ENCODE assay signal across 8 cellular contexts in genomic region chr1:18949689-18950414, GRCh38. TPM values are rescaled to one million over a fixed set of nuclear protein-coding genes. Genes with fewer than 3 reads are reported as not detected.
DNase-seq lines count a peak whose midpoint lies in the region; ATAC-seq and TF ChIP-seq lines count a peak whose summit lies in the region.

No MANE protein-coding gene starts in this region.

- peak overlapping the region; percentile 100 for H3K27ac Mint-ChIP-seq in activated T-helper 17 cell treated with anti-CD3 and anti-CD28 coated beads, Interleukin-2, amount 50 U/mL, for 72 hours
- peak overlapping the region; percentile 97 for H3K27ac Mint-ChIP-seq in osteocyte (ENCODE audit: unreplicated experiment)

- no peak for ATAC-seq in activated T-helper 17 cell treated with anti-CD3 and anti-CD28 coated beads, Interleukin-2, amount 50 U/mL, for 72 hours (replicated peaks)
- no peak for ATAC-seq in HG02973 (IDR thresholded peaks at IDR 0.05; ENCODE audit: unreplicated experiment)

- CTCF ChIA-PET in HEK293T (lab: Yijun Ruan, JAX), result interaction anchor here (0.6 kb wide), 2 partner anchors 42 to 62 kb away, joined by 3 to 5 read pairs; no protein-coding TSS in a partner anchor

- DNase-seq in activated effector memory CD4-positive, alpha-beta T cell treated with anti-CD3 and anti-CD28 coated beads, Interleukin-2, amount 50 U/mL, for 16 hours, result peak; percentile 73
- DNase-seq in activated effector memory CD4-positive, alpha-beta T cell treated with Interleukin-2 at 50 U/mL for 16 hours, result no peak
- DNase-seq in globus pallidus (ENCODE audit: low spot score), result peak; percentile 84
- no peak for DNase-seq in osteocyte (ENCODE audit: extremely low spot score, unreplicated experiment)
- no peak for DNase-seq in HEK293T (ENCODE audit: extremely low spot score)
- no peak for DNase-seq in NCI-H1417 treated with DMSO at 0.1 percent for 48 hours (lab: John Stamatoyannopoulos, UW)

- H3K27me3 Mint-ChIP-seq in activated T-helper 17 cell treated with anti-CD3 and anti-CD28 coated beads, Interleukin-2, amount 50 U/mL, for 72 hours, result no peaks in the 10 kb centered on the region
- no peaks in the 10 kb centered on the region for H3K27me3 Mint-ChIP-seq in osteocyte (ENCODE audit: unreplicated experiment)

- POLR2A ChIA-PET in HEK293T (lab: Yijun Ruan, JAX), result interaction anchor here (0.6 to 1.5 kb wide), 2 partner anchors 28 to 129 kb away, joined by 3 to 5 read pairs; no protein-coding TSS in a partner anchor

- H3K4me1 Mint-ChIP-seq in activated T-helper 17 cell treated with anti-CD3 and anti-CD28 coated beads, Interleukin-2, amount 50 U/mL, for 72 hours, result peaks cover 62% of the 10 kb centered on the region
- H3K4me1 Mint-ChIP-seq in osteocyte (ENCODE audit: unreplicated experiment), result peaks cover 80% of the 10 kb centered on the region

- TF ChIP-seq CTCF in osteocyte (IDR thresholded peaks at IDR 0.05), result peak; percentile 41

- H3K36me3 Mint-ChIP-seq in activated T-helper 17 cell treated with anti-CD3 and anti-CD28 coated beads, Interleukin-2, amount 50 U/mL, for 72 hours (ENCODE audit: low read depth), result peaks cover 74% of the 10 kb centered on the region
- no peaks in the 10 kb centered on the region for H3K36me3 Mint-ChIP-seq in osteocyte (ENCODE audit: unreplicated experiment)

- peak overlapping the region; percentile 98 for H3K4me3 Mint-ChIP-seq in activated T-helper 17 cell treated with anti-CD3 and anti-CD28 coated beads, Interleukin-2, amount 50 U/mL, for 72 hours
- peak overlapping the region; percentile 67 for H3K4me3 Mint-ChIP-seq in osteocyte (ENCODE audit: unreplicated experiment)

- H3K9me3 Mint-ChIP-seq in activated T-helper 17 cell treated with anti-CD3 and anti-CD28 coated beads, Interleukin-2, amount 50 U/mL, for 72 hours, result no peaks in the 10 kb centered on the region
- H3K9me3 Mint-ChIP-seq in osteocyte (ENCODE audit: unreplicated experiment), result no peaks in the 10 kb centered on the region

TF ChIP-seq in HEK293T, 16 proteins besides CTCF, POLR2A, EP300 and RAD21:
- TF ChIP-seq ELF4 (IDR thresholded peaks at IDR 0.05) (no peak), FOXM1 (IDR thresholded peaks at IDR 0.05; ENCODE audit: borderline replicate concordance) (no peak), LEF1 (IDR thresholded peaks at IDR 0.05; ENCODE audit: borderline replicate concordance) (no peak), HDGF (IDR thresholded peaks at IDR 0.05; ENCODE audit: borderline replicate concordance) (no peak), FOXK2 (IDR thresholded peaks at IDR 0.05) (no peak), SP1 (IDR thresholded peaks at IDR 0.05) (no peak), NFRKB (IDR thresholded peaks at IDR 0.05) (no peak), CTBP1 (IDR thresholded peaks at IDR 0.05; ENCODE audit: borderline replicate concordance) (no peak), TARDBP (IDR thresholded peaks at IDR 0.05) (no peak), ZNF384 (IDR thresholded peaks at IDR 0.05) (no peak), PKNOX1 (IDR thresholded peaks at IDR 0.05) (no peak), ARNT (IDR thresholded peaks at IDR 0.05) (no peak), L3MBTL2 (conservative IDR thresholded peaks at IDR 0.05) (no peak), SUZ12 (IDR thresholded peaks at IDR 0.05) (no peak)

RNA-seq across cellular contexts. Expression of gene IFFO2, which starts 6.6 kb away (rescaled TPM):
- 10 to 100 TPM; 17.0 to 38.2 TPM for total RNA-seq in activated T-helper 17 cell treated with anti-CD3 and anti-CD28 coated beads, Interleukin-2, amount 50 U/mL, for 72 hours
- total RNA-seq in osteocyte, result 6.8 and 8.0 TPM in 2 replicates

RNA-seq across cellular contexts. Expression of gene ALDH4A1, which starts 47.5 kb away (rescaled TPM):
- total RNA-seq in activated T-helper 17 cell treated with anti-CD3 and anti-CD28 coated beads, Interleukin-2, amount 50 U/mL, for 72 hours, result 1 to 10 TPM; 3.5 to 4.8 TPM
- total RNA-seq in osteocyte, result 13.7 and 13.8 TPM in 2 replicates

Comparison
In these comparisons a context has a peak if more than half of its experiments do, and no peak if none do; other contexts are left out.
1. DNase-seq: peak in activated effector memory CD4-positive, alpha-beta T cell treated with anti-CD3 and anti-CD28 coated beads, Interleukin-2, amount 50 U/mL, for 16 hours (single experiment) and globus pallidus (single experiment); none in activated effector memory CD4-positive, alpha-beta T cell treated with Interleukin-2 at 50 U/mL for 16 hours (single experiment), osteocyte (single experiment), HEK293T (single experiment) and NCI-H1417 treated with DMSO at 0.1 percent for 48 hours (single experiment).